ENCODE assay signal across 1 cellular context in genomic region chr16:15605869-15606520, GRCh38.
TF ChIP-seq lines count a peak whose summit lies in the region.

No MANE protein-coding gene starts in this region.

TF ChIP-seq in GM12878, 131 proteins besides CTCF, POLR2A, EP300 and RAD21:
- TF ChIP-seq FOXK2 (IDR thresholded peaks at IDR 0.05), result peak; percentile 33; the same call in 1 of the 2 replicates
- TF ChIP-seq SUZ12 (IDR thresholded peaks at IDR 0.05; ENCODE audit: unreplicated experiment), result no peak
